ENCODE assay signal across 8 cellular contexts in genomic region chr1:178282949-178283367, GRCh38.
DNase-seq lines count a peak whose midpoint lies in the region; ATAC-seq lines count a peak whose summit lies in the region.

No MANE protein-coding gene starts in this region.

- H2BK5ac ChIP-seq in neuronal stem cell (ENCODE audit: low read length), result no peak overlapping the region

- no peak overlapping the region for H3K14ac ChIP-seq in neuronal stem cell (ENCODE audit: low read length)

- no peak overlapping the region for H2BK12ac ChIP-seq in neuronal stem cell (ENCODE audit: low read length)

- no peak overlapping the region for H4K8ac ChIP-seq in neuronal stem cell (ENCODE audit: low read depth, low read length)

- peaks cover 9 to 10% of the 10 kb centered on the region in 2 donors for H3K4me1 ChIP-seq in neuronal stem cell (ENCODE audit: control insufficient read depth in 2 of 2, insufficient read depth in 1 of 2, low read depth in 1 of 2, low read length in 2 of 2)

- ATAC-seq in HG03025 (IDR thresholded peaks at IDR 0.05; ENCODE audit: low FRiP score, unreplicated experiment), result no peak

- H3K18ac ChIP-seq in neuronal stem cell (ENCODE audit: low read length), result no peak overlapping the region

- no peak overlapping the region for H3K4me3 ChIP-seq in neuronal stem cell (ENCODE audit: low read length in 2 of 2)

- H2AFZ ChIP-seq in neuronal stem cell (ENCODE audit: low read length), result no peak overlapping the region

- H3K4me2 ChIP-seq in neuronal stem cell (ENCODE audit: insufficient read depth, low read length, poor library complexity, severe bottlenecking), result no peak overlapping the region

- H3K27me3 ChIP-seq in neuronal stem cell (ENCODE audit: control insufficient read depth in 3 of 3, insufficient read depth in 3 of 3, low read depth in 1 of 3, low read length in 3 of 3), result no peaks in the 10 kb centered on the region

- no peak overlapping the region for H3K23ac ChIP-seq in neuronal stem cell (ENCODE audit: low read depth, low read length, poor library complexity)

- H3K9me3 ChIP-seq in neuronal stem cell (replicated peaks in 1 of 2; ENCODE audit: control insufficient read depth in 2 of 2, insufficient read depth in 1 of 2, low read depth in 1 of 2, low read length in 2 of 2), result peaks cover 0 to 3% of the 10 kb centered on the region in 2 donors

- H3K36me3 ChIP-seq in neuronal stem cell (replicated peaks in 1 of 2; ENCODE audit: control insufficient read depth in 2 of 2, insufficient read depth in 2 of 2, low read length in 2 of 2), result peaks cover 0 to 7% of the 10 kb centered on the region in 2 donors

- peak; percentile 34 for DNase-seq in Caki2 (ENCODE audit: low read depth)
- DNase-seq in NAMALWA (ENCODE audit: low spot score), result peak; percentile 57
- peak; percentile 55 to 68 for DNase-seq in T47D (ENCODE audit: low read depth in 1 of 2, low spot score in 1 of 2)
- DNase-seq in lung microvascular endothelial cell (ENCODE audit: low read depth in 2 of 2), result peak; percentile 70 to 82
- DNase-seq in GOT3 (lab: John Stamatoyannopoulos, UW), result no peak
- DNase-seq in stimulated activated CD4-positive, alpha-beta T cell treated with anti-CD3 and anti-CD28 coated beads, Interleukin-4, amount 100 ng/mL, for 1 hour, result no peak
- DNase-seq in neuronal stem cell (ENCODE audit: low spot score), result no peak

- no peak overlapping the region for H3K9ac ChIP-seq in neuronal stem cell (ENCODE audit: low read depth, low read length, poor library complexity)

- H2BK120ac ChIP-seq in neuronal stem cell (ENCODE audit: low read depth, low read length), result no peak overlapping the region

- H2BK15ac ChIP-seq in neuronal stem cell (ENCODE audit: low read length), result no peak overlapping the region

- no CpG with 5 or more reads among the region's 3 CpGs for WGBS in neuronal stem cell (ENCODE audit: extremely low coverage in 2 of 2, insufficient read length in 2 of 2, insufficient replicate concordance in 1 of 2), 2 donors

- H3K4ac ChIP-seq in neuronal stem cell (ENCODE audit: low read length), result no peak overlapping the region

- in situ Hi-C loops in Caki2 (cut with HindIII; ENCODE audit: low pct_unique_long_range_greater_than_20kb, low sequenced_read_pairs) (loop anchor here (25.0 kb wide), 1 partner anchor 196 kb away; the partner anchor contains the start of gene RASAL2), T47D (cut with HindIII; ENCODE audit: low pct_unique_long_range_greater_than_20kb, low sequenced_read_pairs) (no loop called here)

- no peak overlapping the region for H4K91ac ChIP-seq in neuronal stem cell (ENCODE audit: low read depth, low read length, poor library complexity)

- H3K79me1 ChIP-seq in neuronal stem cell (ENCODE audit: low read depth, low read length), result no peaks in the 10 kb centered on the region

- H2AK5ac ChIP-seq in neuronal stem cell (ENCODE audit: low read depth, low read length), result no peak overlapping the region

- H3K27ac ChIP-seq in neuronal stem cell (replicated peaks; ENCODE audit: low read length), result no peak overlapping the region

Comparison
In these comparisons a context has a peak if more than half of its experiments do, and no peak if none do; other contexts are left out.
1. DNase-seq: peak in Caki2 (single experiment), NAMALWA (single experiment), T47D (2 of 2) and lung microvascular endothelial cell (2 of 2); none in GOT3 (single experiment), stimulated activated CD4-positive, alpha-beta T cell treated with anti-CD3 and anti-CD28 coated beads, Interleukin-4, amount 100 ng/mL, for 1 hour (single experiment) and neuronal stem cell (single experiment).